ENCODE assay signal across 14 cellular contexts in the genomic region with DNA sequence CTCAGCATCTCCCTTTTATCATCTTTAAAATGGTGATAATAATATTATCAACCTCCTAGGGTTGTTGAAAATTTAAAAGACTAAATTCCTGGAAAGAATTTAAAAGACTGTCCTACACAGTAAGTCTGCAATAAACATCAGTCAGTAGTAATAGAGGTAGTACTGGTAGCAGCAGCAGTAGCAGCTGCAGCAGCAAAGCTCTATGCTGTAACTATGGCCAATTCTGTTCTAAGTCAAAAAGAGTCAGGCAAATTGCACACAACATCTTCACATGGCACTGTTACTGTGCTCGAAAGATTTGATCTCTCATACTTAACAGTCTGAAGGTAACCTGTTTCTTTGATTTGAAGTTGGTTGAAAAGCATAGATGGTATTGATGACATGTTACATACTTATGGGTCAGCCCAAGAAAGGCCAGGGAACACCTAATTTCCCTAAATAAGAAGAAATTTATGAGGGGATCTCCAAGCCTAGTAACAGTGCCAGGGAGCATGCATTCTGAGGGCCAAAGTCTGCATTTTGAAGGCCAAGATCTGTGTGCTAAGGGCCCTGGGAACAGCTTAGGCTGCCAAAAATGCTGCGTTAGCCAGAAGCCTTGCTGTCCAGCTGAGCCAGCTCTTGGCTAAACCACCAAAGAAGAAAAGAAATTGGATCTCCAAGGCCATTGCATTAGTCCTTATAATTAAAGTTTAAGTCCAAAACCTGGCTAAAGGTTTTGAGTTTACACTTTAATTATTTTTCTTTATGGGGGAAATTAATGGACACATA.
"Had no signal": no experiment of that assay in that cellular context is flagged by ENCODE, and none has a peak within 500 bp of the region (broad histone marks: within the 10 kb centered on the region; RNA-seq: fewer than 3 reads in every experiment).

No MANE protein-coding gene starts in this region.

- DNase-seq: activated CD4-positive, alpha-beta T cell treated with anti-CD3 and anti-CD28 coated beads, Interleukin-2, amount 10 ng/mL, durations not matched to agents 7 days and 5 days; activated CD8-positive, alpha-beta memory T cell treated with anti-CD3 and anti-CD28 coated beads, Interleukin-2, amount 50 U/mL, for 48 hours; activated gamma-delta T cell; activated T-cell treated with anti-CD3 and anti-CD28 coated beads, Interleukin-2, amount 50 U/mL, for 72 hours; dermis blood vessel endothelial cell; effector memory CD8-positive, alpha-beta T cell; gastrocnemius medialis; islet precursor cell; stimulated activated CD4-positive, alpha-beta T cell treated with anti-CD3 and anti-CD28 coated beads, Interleukin-2, amount 100 ng/mL, for 48 hours; stimulated activated naive B cell treated with anti-CD40 and anti-IgM and Interleukin-4, amounts not matched to agents 10 μg/mL and 1 μg/mL and 100 μg/mL, for 72 hours; T-cell; T-helper 9 cell had no signal

- ATAC-seq: activated T-cell treated with anti-CD3 and anti-CD28 coated beads, Interleukin-2, amount 50 U/mL, for 72 hours; effector memory CD8-positive, alpha-beta T cell; left lobe of liver; natural killer cell treated with Interleukin-12 subunit alpha and Interleukin-12 subunit beta and Interleukin-15 and Interleukin-18, amount 100 ng/mL, for 72 hours; stimulated activated naive B cell treated with anti-CD40 and anti-IgM and Interleukin-4, amounts not matched to agents 10 μg/mL and 1 μg/mL and 100 μg/mL, for 72 hours; T-cell had no signal
